Comparison of ENCODE assay signal across 8 cellular contexts in the genomic region with DNA sequence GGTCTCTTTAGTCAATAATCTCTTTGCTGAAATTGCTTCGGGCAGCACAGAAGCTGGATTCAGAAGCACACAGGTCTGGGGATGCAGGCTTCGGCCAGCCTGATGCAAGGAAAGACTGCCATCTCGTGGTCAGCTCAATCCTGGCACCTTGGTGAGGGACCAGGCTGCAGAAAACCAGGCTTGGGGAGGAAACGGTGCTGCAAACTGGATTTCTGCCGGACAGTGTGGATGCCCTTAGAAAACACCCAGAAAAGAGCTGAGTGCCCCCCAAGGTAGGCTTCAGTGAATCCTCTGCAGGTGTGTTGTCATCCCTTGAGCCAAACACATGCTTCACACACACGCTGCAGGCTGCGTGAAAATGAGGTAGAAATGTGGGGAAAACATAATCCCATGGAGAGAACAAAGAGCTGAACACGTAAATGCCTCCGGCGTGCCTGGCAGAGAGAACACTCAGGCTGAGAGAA.
A peak's percentile ranks its signal among the peaks of the same experiment; 100 is the strongest.
DNase-seq lines count a peak whose midpoint lies in the region; ATAC-seq and TF ChIP-seq lines count a peak whose summit lies in the region.

No MANE protein-coding gene starts in this region.

- no peak overlapping the region for H3K4ac ChIP-seq in trophoblast cell (ENCODE audit: low read depth, low read length)

- peak in 3 of 4 donors; percentile 54 to 72 (median 64) for ATAC-seq in heart left ventricle
- ATAC-seq in Right ventricle myocardium inferior: no peak
- ATAC-seq in HG03280 (IDR thresholded peaks at IDR 0.05; ENCODE audit: unreplicated experiment): peak; percentile 74

- no peak overlapping the region for H3K4me3 Mint-ChIP-seq in activated T-cell treated with anti-CD3 and anti-CD28 coated beads, Interleukin-2, amount 50 U/mL, for 24 hours

- no peak overlapping the region for H2BK5ac ChIP-seq in trophoblast cell (ENCODE audit: low read depth, low read length, poor library complexity)

- H4K91ac ChIP-seq in trophoblast cell (ENCODE audit: low read depth, low read length): no peak overlapping the region

- H3K9me3 ChIP-seq in heart left ventricle (no peaks in the 10 kb centered on the region), trophoblast cell (ENCODE audit: insufficient read depth, low read depth, low read length) (no peaks in the 10 kb centered on the region)

- H2AFZ ChIP-seq in trophoblast cell (ENCODE audit: insufficient read depth, low read length, poor library complexity): no peak overlapping the region

- H3K27ac Mint-ChIP-seq in activated T-cell treated with anti-CD3 and anti-CD28 coated beads, Interleukin-2, amount 50 U/mL, for 24 hours: no peak overlapping the region

- H3K79me2 ChIP-seq in trophoblast cell (ENCODE audit: control insufficient read depth, insufficient read depth, low read length, poor library complexity): no peaks in the 10 kb centered on the region

- H3K27me3 ChIP-seq in heart left ventricle: peaks cover 0 to 28% (median 5%) of the 10 kb centered on the region in 9 donors
- H3K27me3 ChIP-seq in trophoblast cell (ENCODE audit: insufficient read depth, low read length): no peaks in the 10 kb centered on the region

- H3K18ac ChIP-seq in trophoblast cell (ENCODE audit: low read length): no peak overlapping the region

- H3K4me1 ChIP-seq in heart left ventricle: no peaks in the 10 kb centered on the region
- peaks cover 0 to 3% of the 10 kb centered on the region in 2 experiments for H3K4me1 ChIP-seq in trophoblast cell (ENCODE audit: control insufficient read depth in 1 of 2, insufficient read depth in 2 of 2, low read length in 2 of 2)

- no peaks in the 10 kb centered on the region for H3K79me1 ChIP-seq in trophoblast cell (ENCODE audit: low read length)

- H3K23ac ChIP-seq in trophoblast cell (ENCODE audit: low read length): no peak overlapping the region

- H3K27me3 Mint-ChIP-seq in activated T-cell treated with anti-CD3 and anti-CD28 coated beads, Interleukin-2, amount 50 U/mL, for 24 hours: peaks cover 45% of the 10 kb centered on the region

- H3K9me3 Mint-ChIP-seq in activated T-cell treated with anti-CD3 and anti-CD28 coated beads, Interleukin-2, amount 50 U/mL, for 24 hours: no peaks in the 10 kb centered on the region

- no peak overlapping the region for H3K9ac ChIP-seq in trophoblast cell (ENCODE audit: low read length)

- no peak overlapping the region for H2AK5ac ChIP-seq in trophoblast cell (ENCODE audit: low read length)

- H3K4me3 ChIP-seq in heart left ventricle (no peak overlapping the region), trophoblast cell (ENCODE audit: low read depth, low read length) (no peak overlapping the region)

- TF ChIP-seq POLR2A in heart left ventricle (IDR thresholded peaks at IDR 0.05): no peak

- intact Hi-C loops in heart left ventricle (cut with DNase I) (loop anchor here in 1 of 10 donors (2.0 to 5.0 kb wide), 3 partner anchors 378 to 777 kb away; no protein-coding TSS in a partner anchor), Right ventricle myocardium inferior (cut with DNase I) (no loop called here), posterior vena cava (cut with DNase I) (no loop called here)

- no peak overlapping the region for H3K14ac ChIP-seq in trophoblast cell (ENCODE audit: low read length)

- no peaks in the 10 kb centered on the region for H3K4me1 Mint-ChIP-seq in activated T-cell treated with anti-CD3 and anti-CD28 coated beads, Interleukin-2, amount 50 U/mL, for 24 hours (ENCODE audit: low read depth)

- WGBS in heart left ventricle, 4 donors: 35 to 37% (median 36%) methylated on average over 10 of the region's 10 CpGs
- WGBS in trophoblast cell (ENCODE audit: extremely low coverage, insufficient coverage, insufficient read length): no CpG with 5 or more reads among the region's 10 CpGs

- H2BK12ac ChIP-seq in trophoblast cell (ENCODE audit: low read length): no peak overlapping the region

- DNase-seq in heart left ventricle (peak in 4 of 5 donors; percentile 15 to 42 (median 32)), Right ventricle myocardium inferior (ENCODE audit: missing footprints) (no peak), NOMO-1 (lab: John Stamatoyannopoulos, UW; ENCODE audit: unreplicated experiment in 2 of 2) (peak; percentile 14 to 40), fibroblast of the conjunctiva (ENCODE audit: low read depth) (peak; percentile 16), trophoblast cell (peak; percentile 47 to 72), posterior vena cava (ENCODE audit: low spot score) (no peak)
- DNase-seq in activated T-cell treated with anti-CD3 and anti-CD28 coated beads, Interleukin-2, amount 50 U/mL, for 24 hours: peak; percentile 53

- TF ChIP-seq CTCF in heart left ventricle (IDR thresholded peaks at IDR 0.05): peak; percentile 40 to 75 (median 64)

- H3K36me3 Mint-ChIP-seq in activated T-cell treated with anti-CD3 and anti-CD28 coated beads, Interleukin-2, amount 50 U/mL, for 24 hours (ENCODE audit: low read depth): no peaks in the 10 kb centered on the region

- H2BK120ac ChIP-seq in trophoblast cell (ENCODE audit: insufficient read depth, low read length, poor library complexity): no peak overlapping the region

- H4K8ac ChIP-seq in trophoblast cell (ENCODE audit: low read depth, low read length): no peak overlapping the region

- no peaks in the 10 kb centered on the region for H3K36me3 ChIP-seq in heart left ventricle
- H3K36me3 ChIP-seq in trophoblast cell (ENCODE audit: control insufficient read depth in 1 of 2, insufficient read depth in 2 of 2, low read length in 2 of 2): no peaks in the 10 kb centered on the region

- no peak overlapping the region for H4K12ac ChIP-seq in trophoblast cell (ENCODE audit: low read depth, low read length)

- H3K27ac ChIP-seq in heart left ventricle (no peak overlapping the region), trophoblast cell (ENCODE audit: low read depth, low read length) (no peak overlapping the region)

- no peak overlapping the region for H3K4me2 ChIP-seq in trophoblast cell (ENCODE audit: low read length)

Comparison
In these comparisons a context has a peak if more than half of its experiments do, and no peak if none do; other contexts are left out.
1. DNase-seq: peak in heart left ventricle (4 of 5), NOMO-1 (2 of 2), activated T-cell treated with anti-CD3 and anti-CD28 coated beads, Interleukin-2, amount 50 U/mL, for 24 hours (single experiment), fibroblast of the conjunctiva (single experiment) and trophoblast cell (2 of 2); none in Right ventricle myocardium inferior (single experiment) and posterior vena cava (single experiment).